In genomic region chr4:173025131-173025530, GRCh38 we compare ENCODE assay signal across 8 cellular contexts.
DNase-seq lines count a peak whose midpoint lies in the region; ATAC-seq and TF ChIP-seq lines count a peak whose summit lies in the region.

No MANE protein-coding gene starts in this region.

- no peak overlapping the region for H3K4me3 Mint-ChIP-seq in activated CD8-positive, alpha-beta T cell treated with anti-CD3 and anti-CD28 coated beads, Interleukin-2, amount 10 ng/mL, durations not matched to agents 7 days and 5 days

- H3K27me3 ChIP-seq in cardiac muscle cell = no peaks in the 10 kb centered on the region

- CTCF ChIA-PET in activated CD8-positive, alpha-beta T cell treated with anti-CD3 and anti-CD28 coated beads, Interleukin-2, amount 10 ng/mL, durations not matched to agents 7 days and 5 days (lab: Charles Lee) = interaction anchor here (0.8 to 3.2 kb wide), 8 partner anchors 12 to 276 kb away, joined by 3 to 34 read pairs (median 6); no protein-coding TSS in a partner anchor

- POLR2A ChIA-PET in activated CD8-positive, alpha-beta T cell treated with anti-CD3 and anti-CD28 coated beads, Interleukin-2, amount 10 ng/mL, durations not matched to agents 7 days and 5 days (lab: Charles Lee) = no interaction called here

- no peaks in the 10 kb centered on the region for H3K4me1 ChIP-seq in cardiac muscle cell (ENCODE audit: low read depth)

- DNase-seq in DMS153 treated with DMSO at 0.1 percent for 48 hours (lab: John Stamatoyannopoulos, UW; ENCODE audit: unreplicated experiment) (peak; percentile 93), NCI-H2171 treated with DMSO at 0.1 percent for 48 hours (lab: John Stamatoyannopoulos, UW) (peak; percentile 43), cardiac muscle cell (ENCODE audit: low read depth in 1 of 2, low spot score in 1 of 2) (peak; percentile 80 to 83), putamen (ENCODE audit: low spot score) (peak; percentile 55)
- DNase-seq in activated CD8-positive, alpha-beta T cell treated with anti-CD3 and anti-CD28 coated beads, Interleukin-2, amount 10 ng/mL, durations not matched to agents 7 days and 5 days = peak; percentile 36
- no peak for DNase-seq in stimulated activated CD4-positive, alpha-beta T cell treated with anti-CD3 and anti-CD28 coated beads, Interleukin-12 subunit alpha, Interleukin-12 subunit beta, amount 100 ng/mL, for 4 hours

- no peaks in the 10 kb centered on the region for H3K36me3 Mint-ChIP-seq in activated CD8-positive, alpha-beta T cell treated with anti-CD3 and anti-CD28 coated beads, Interleukin-2, amount 10 ng/mL, durations not matched to agents 7 days and 5 days (ENCODE audit: low read depth)

- peaks cover 4% of the 10 kb centered on the region for H3K4me1 Mint-ChIP-seq in activated CD8-positive, alpha-beta T cell treated with anti-CD3 and anti-CD28 coated beads, Interleukin-2, amount 10 ng/mL, durations not matched to agents 7 days and 5 days (ENCODE audit: low read depth)

- no peak overlapping the region for H3K4me3 ChIP-seq in cardiac muscle cell

- ATAC-seq in GM19043 (IDR thresholded peaks at IDR 0.05; ENCODE audit: low read depth, unreplicated experiment) (peak; percentile 79), HG03108 (IDR thresholded peaks at IDR 0.05; ENCODE audit: unreplicated experiment) (peak; percentile 76)
- peak; percentile 63 for ATAC-seq in activated CD8-positive, alpha-beta T cell treated with anti-CD3 and anti-CD28 coated beads, Interleukin-2, amount 10 ng/mL, durations not matched to agents 7 days and 5 days

- H3K27ac Mint-ChIP-seq in activated CD8-positive, alpha-beta T cell treated with anti-CD3 and anti-CD28 coated beads, Interleukin-2, amount 10 ng/mL, durations not matched to agents 7 days and 5 days = no peak overlapping the region

- H3K27me3 Mint-ChIP-seq in activated CD8-positive, alpha-beta T cell treated with anti-CD3 and anti-CD28 coated beads, Interleukin-2, amount 10 ng/mL, durations not matched to agents 7 days and 5 days (ENCODE audit: low read depth) = peaks cover 3% of the 10 kb centered on the region

- no peak overlapping the region for H3K27ac ChIP-seq in cardiac muscle cell

- TF ChIP-seq CTCF in cardiac muscle cell (IDR thresholded peaks at IDR 0.05; ENCODE audit: low read depth, low read length) = peak; percentile 77

- no peaks in the 10 kb centered on the region for H3K9me3 ChIP-seq in cardiac muscle cell (ENCODE audit: low read depth)

- no peaks in the 10 kb centered on the region for H3K9me3 Mint-ChIP-seq in activated CD8-positive, alpha-beta T cell treated with anti-CD3 and anti-CD28 coated beads, Interleukin-2, amount 10 ng/mL, durations not matched to agents 7 days and 5 days (ENCODE audit: insufficient read depth)

- H3K36me3 ChIP-seq in cardiac muscle cell = no peaks in the 10 kb centered on the region
